Comparison of ENCODE assay signal across 24 cellular contexts in genomic region chr9:110900917-110901316, GRCh38.
A peak's percentile ranks its signal among the peaks of the same experiment; 100 is the strongest.
DNase-seq lines count a peak whose midpoint lies in the region; ATAC-seq, FAIRE-seq and TF ChIP-seq lines count a peak whose summit lies in the region.
"Had no signal": no experiment of that assay in that cellular context is flagged by ENCODE, and none has a peak within 500 bp of the region (broad histone marks: within the 10 kb centered on the region; RNA-seq: fewer than 3 reads in every experiment).

No MANE protein-coding gene starts in this region.

- H3K4me3 ChIP-seq in bronchial epithelial cell (ENCODE audit: low read depth, low read length) (no peak overlapping the region), osteoblast (ENCODE audit: insufficient read depth, low read length) (no peak overlapping the region), OCI-LY7 (ENCODE audit: low read depth, low read length, poor library complexity, severe bottlenecking) (no peak overlapping the region)
- H3K4me3 ChIP-seq: gastrocnemius medialis, GM23338, right lobe of liver had no signal

- no peak for FAIRE-seq in bronchial epithelial cell (lab: Jason Lieb, UNC)
- FAIRE-seq: G401.6, GM12891 had no signal

- H3K9me3 ChIP-seq in osteoblast (ENCODE audit: low read depth, low read length) = no peaks in the 10 kb centered on the region
- no peaks in the 10 kb centered on the region for H3K9me3 ChIP-seq in OCI-LY7 (ENCODE audit: low read length)
- H3K9me3 ChIP-seq: gastrocnemius medialis, right lobe of liver had no signal

- CTCF ChIA-PET in OCI-LY7 (lab: Charles Lee; ENCODE audit: unreplicated experiment) = no interaction called here

- DNase-seq in CD1c-positive myeloid dendritic cell (ENCODE audit: extremely low spot score) (peak; percentile 41), LHCN-M2 (ENCODE audit: low read depth) (peak; percentile 49), bronchial epithelial cell (ENCODE audit: low read depth) (peak; percentile 35), osteoblast (ENCODE audit: insufficient read length, low spot score, missing footprints) (no peak), OCI-LY7 (ENCODE audit: low spot score) (no peak), cerebellar nuclear complex (lab: John Stamatoyannopoulos, UW) (no peak)
- DNase-seq: activated CD8-positive, alpha-beta memory T cell treated with anti-CD3 and anti-CD28 coated beads for 24 hours; activated naive CD8-positive, alpha-beta T cell treated with anti-CD3 and anti-CD28 coated beads, Interleukin-2, amount 50 U/mL, for 24 hours; Caco-2; gastrocnemius medialis; KBM-7; NCI-H1105 treated with DMSO at 0.1 percent for 48 hours; occipital lobe; right lobe of liver; stimulated activated CD4-positive, alpha-beta T cell treated with anti-CD3 and anti-CD28 coated beads, Interleukin-2, amount 100 ng/mL, for 48 hours; T-helper 17 cell had no signal

- TF ChIP-seq CTCF in bronchial epithelial cell (IDR thresholded peaks at IDR 0.05; ENCODE audit: insufficient read depth, low read length, severe bottlenecking) (no peak), osteoblast (IDR thresholded peaks at IDR 0.05; ENCODE audit: extremely low read depth, low read depth, low read length) (no peak), OCI-LY7 (conservative IDR thresholded peaks at IDR 0.05; ENCODE audit: low read length) (no peak)

- H4K20me1 ChIP-seq in osteoblast (ENCODE audit: insufficient read depth, low read length) (no peaks in the 10 kb centered on the region), OCI-LY7 (ENCODE audit: insufficient read depth, low read length) (no peaks in the 10 kb centered on the region)

- no TSS peak for BruUV-seq in OCI-LY7 (replicated peaks; lab: Mats Ljungman, UMichigan)

- peaks cover 41% of the 10 kb centered on the region for H3K4me1 ChIP-seq in osteoblast (ENCODE audit: insufficient read depth, low read length)
- H3K4me1 ChIP-seq in OCI-LY7 (ENCODE audit: insufficient read depth, low read length, poor library complexity, severe bottlenecking) = no peaks in the 10 kb centered on the region
- H3K4me1 ChIP-seq: Caco-2, gastrocnemius medialis, right lobe of liver had no signal

- H3K79me2 ChIP-seq in osteoblast (ENCODE audit: insufficient read depth, low read length) = peaks cover 88% of the 10 kb centered on the region
- no peaks in the 10 kb centered on the region for H3K79me2 ChIP-seq in OCI-LY7 (ENCODE audit: insufficient read depth, low read depth, low read length)

- H3K27ac ChIP-seq in osteoblast (ENCODE audit: low read depth, low read length) (peak overlapping the region; percentile 38), OCI-LY7 (ENCODE audit: low read depth, low read length, poor library complexity, severe bottlenecking) (no peak overlapping the region)
- H3K27ac ChIP-seq: gastrocnemius medialis, right lobe of liver had no signal

- POLR2A ChIA-PET in OCI-LY7 (lab: Charles Lee) = interaction anchor here (0.7 kb wide), 1 partner anchor 210 kb away, joined by 4 read pairs; no protein-coding TSS in a partner anchor

- H3K27me3 ChIP-seq in bronchial epithelial cell (ENCODE audit: control insufficient read depth, insufficient read depth, low read length) (no peaks in the 10 kb centered on the region), osteoblast (ENCODE audit: insufficient read depth, low read length) (no peaks in the 10 kb centered on the region)
- H3K27me3 ChIP-seq: gastrocnemius medialis, right lobe of liver had no signal

- no peak for ATAC-seq in GM19351 (IDR thresholded peaks at IDR 0.05; ENCODE audit: unreplicated experiment)
- no peak for ATAC-seq in GM21619 (IDR thresholded peaks at IDR 0.05; ENCODE audit: unreplicated experiment)
- ATAC-seq: activated naive CD8-positive, alpha-beta T cell treated with anti-CD3 and anti-CD28 coated beads, Interleukin-2, amount 50 U/mL, for 24 hours; gastrocnemius medialis; GM23338; left lobe of liver; right lobe of liver; Right ventricle myocardium inferior; T-helper 17 cell; WTC11 had no signal

- no peaks in the 10 kb centered on the region for H3K9me2 ChIP-seq in OCI-LY7 (ENCODE audit: insufficient read depth, low read length)

- intact Hi-C loops in OCI-LY7 (cut with micrococcal nuclease; ENCODE audit: unreplicated experiment) = no loop called here

- H3K4me2 ChIP-seq in osteoblast (ENCODE audit: insufficient read depth, low read length) (peak overlapping the region; percentile 7), OCI-LY7 (ENCODE audit: low read length) (no peak overlapping the region)
- H3K4me2 ChIP-seq: GM23338 had no signal

- H3K36me3 ChIP-seq in bronchial epithelial cell (ENCODE audit: control insufficient read depth, insufficient read depth, low read length) (no peaks in the 10 kb centered on the region), osteoblast (ENCODE audit: insufficient read depth, low read length) (peaks cover 5% of the 10 kb centered on the region), OCI-LY7 (ENCODE audit: insufficient read depth, low read length) (no peaks in the 10 kb centered on the region)
- H3K36me3 ChIP-seq: gastrocnemius medialis, right lobe of liver had no signal

- H2AFZ ChIP-seq in osteoblast (ENCODE audit: low read length) (no peak overlapping the region), OCI-LY7 (ENCODE audit: low read length) (no peak overlapping the region)
- H2AFZ ChIP-seq: GM23338 had no signal

Comparison
In these comparisons a context has a peak if more than half of its experiments do, and no peak if none do; other contexts are left out.
1. DNase-seq: peak in CD1c-positive myeloid dendritic cell (single experiment), LHCN-M2 (single experiment) and bronchial epithelial cell (single experiment); none in osteoblast (single experiment), OCI-LY7 (single experiment) and cerebellar nuclear complex (0 of 2).